1 cellular context compared by ENCODE assay signal in genomic region chr10:132306341-132306685, GRCh38.
TF ChIP-seq lines count a peak whose summit lies in the region.

No MANE protein-coding gene starts in this region.

TF ChIP-seq in WTC11, 78 proteins besides CTCF, POLR2A, EP300 and RAD21 (continued from another document):
- TF ChIP-seq USF1 (CRISPR knock-in tag; IDR thresholded peaks at IDR 0.05) (no peak), GABPB1 (CRISPR knock-in tag; IDR thresholded peaks at IDR 0.05) (no peak), GRHL2 (CRISPR knock-in tag; IDR thresholded peaks at IDR 0.05; ENCODE audit: insufficient replicate concordance, severe bottlenecking) (no peak), ETV6 (CRISPR knock-in tag; IDR thresholded peaks at IDR 0.05) (no peak), SMAD3 (CRISPR knock-in tag; IDR thresholded peaks at IDR 0.05; ENCODE audit: borderline replicate concordance) (no peak)
TF ChIP-seq in WTC11: peak in this region for 0.
